1 cellular context compared by ENCODE assay signal in the genomic region with DNA sequence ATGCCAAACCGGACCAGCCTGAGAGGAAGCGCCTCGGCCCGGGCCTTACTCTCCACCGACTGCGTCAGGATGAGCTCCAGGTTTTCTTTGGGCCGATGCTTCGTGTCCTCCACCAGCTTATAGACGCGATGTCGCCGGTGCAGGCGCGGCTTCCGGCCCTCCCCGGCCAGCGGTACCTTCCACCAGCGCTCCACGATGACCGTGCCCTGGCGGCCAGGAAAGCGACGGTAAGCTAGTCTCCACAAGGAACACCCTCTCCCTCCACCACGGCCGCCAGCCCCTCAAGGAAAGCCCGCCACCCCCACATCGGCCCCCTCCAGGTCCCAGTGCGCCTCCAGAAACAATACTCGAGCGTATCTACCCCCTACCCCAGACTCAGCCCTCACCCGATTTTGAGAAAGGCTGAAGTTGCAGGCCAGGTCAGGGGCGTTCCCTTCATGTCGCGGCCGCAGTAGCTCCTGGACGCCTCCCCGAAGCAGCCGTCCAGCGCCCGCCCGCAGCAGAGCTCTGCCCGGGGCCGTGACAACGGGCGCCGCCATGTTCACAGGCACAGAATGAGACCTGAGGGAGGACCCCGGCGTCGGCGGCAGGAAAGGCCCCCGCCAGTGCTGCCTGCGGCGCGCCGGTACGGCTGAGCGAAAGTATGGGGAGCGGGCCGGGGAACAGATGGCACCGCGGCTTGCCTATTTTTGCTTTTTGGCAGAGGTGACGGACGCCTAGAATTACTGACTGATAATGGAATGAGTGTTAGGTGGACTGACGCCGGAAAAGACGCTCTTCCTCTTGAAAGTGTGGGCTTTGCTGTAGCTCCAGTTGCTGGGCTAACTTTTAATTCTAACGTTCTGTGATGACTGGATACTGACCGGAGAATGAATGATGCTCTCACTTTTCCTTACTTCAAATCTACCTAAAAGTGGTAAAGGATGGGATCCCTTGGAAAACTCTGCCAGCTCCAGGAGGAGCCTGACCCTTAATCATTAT.
A peak's percentile ranks its signal among the peaks of the same experiment; 100 is the strongest.
TF ChIP-seq lines count a peak whose summit lies in the region.

A gene (minus strand): TSS at position 556 of the 981 bp plus-strand sequence. CDS start 17 bp downstream, at position 539.

TF ChIP-seq in HepG2, 621 proteins besides CTCF, POLR2A, EP300 and RAD21 (continued from another document and continues in another):
- TF ChIP-seq, protein P1, sequence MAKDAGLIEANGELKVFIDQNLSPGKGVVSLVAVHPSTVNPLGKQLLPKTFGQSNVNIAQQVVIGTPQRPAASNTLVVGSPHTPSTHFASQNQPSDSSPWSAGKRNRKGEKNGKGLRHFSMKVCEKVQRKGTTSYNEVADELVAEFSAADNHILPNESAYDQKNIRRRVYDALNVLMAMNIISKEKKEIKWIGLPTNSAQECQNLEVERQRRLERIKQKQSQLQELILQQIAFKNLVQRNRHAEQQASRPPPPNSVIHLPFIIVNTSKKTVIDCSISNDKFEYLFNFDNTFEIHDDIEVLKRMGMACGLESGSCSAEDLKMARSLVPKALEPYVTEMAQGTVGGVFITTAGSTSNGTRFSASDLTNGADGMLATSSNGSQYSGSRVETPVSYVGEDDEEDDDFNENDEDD (CRISPR knock-in tag; IDR thresholded peaks at IDR 0.05; ENCODE audit: borderline replicate concordance) = no peak
- TF ChIP-seq RFXANK (CRISPR knock-in tag; IDR thresholded peaks at IDR 0.05) (no peak), ZNF10 (CRISPR knock-in tag; IDR thresholded peaks at IDR 0.05; ENCODE audit: borderline replicate concordance, low read depth) (no peak), NCOA2 (CRISPR knock-in tag; IDR thresholded peaks at IDR 0.05) (no peak), ZNF792 (CRISPR knock-in tag; IDR thresholded peaks at IDR 0.05) (no peak; the same call in 1 of the 2 replicates), TAF1 (CRISPR knock-in tag; IDR thresholded peaks at IDR 0.05) (peak; percentile 95), ZNF747 (CRISPR knock-in tag; IDR thresholded peaks at IDR 0.05; ENCODE audit: borderline replicate concordance) (0 out of 2 replicates have a peak, but pooled peaks have one; percentile 59), ZNF883 (CRISPR knock-in tag; IDR thresholded peaks at IDR 0.05; ENCODE audit: not compliant biosample characterization) (peak; percentile 79), DMAP1 (CRISPR knock-in tag; IDR thresholded peaks at IDR 0.05) (peak; percentile 52; the same call in 1 of the 2 replicates), ZNF75D (CRISPR knock-in tag; IDR thresholded peaks at IDR 0.05; ENCODE audit: borderline replicate concordance) (no peak), ZNF589 (CRISPR knock-in tag; conservative IDR thresholded peaks at IDR 0.05) (no peak), ZSCAN9 (CRISPR knock-in tag; IDR thresholded peaks at IDR 0.05; ENCODE audit: borderline replicate concordance) (no peak; the same call in 1 of the 2 replicates), ETV5 (CRISPR knock-in tag; IDR thresholded peaks at IDR 0.05; ENCODE audit: borderline replicate concordance) (0 out of 2 replicates have a peak, but pooled peaks have one; percentile 18), GABPB1 (CRISPR knock-in tag; IDR thresholded peaks at IDR 0.05) (peak; percentile 89), ZNF644 (CRISPR knock-in tag; IDR thresholded peaks at IDR 0.05; ENCODE audit: low read depth) (no peak), MIER3 (CRISPR knock-in tag; IDR thresholded peaks at IDR 0.05; ENCODE audit: borderline replicate concordance) (no peak), SP140L (CRISPR knock-in tag; IDR thresholded peaks at IDR 0.05; ENCODE audit: borderline replicate concordance) (no peak), ZNF660 (CRISPR knock-in tag; IDR thresholded peaks at IDR 0.05; ENCODE audit: borderline replicate concordance, low read depth) (no peak), CHD4 (IDR thresholded peaks at IDR 0.05; ENCODE audit: borderline replicate concordance, low read length) (no peak), ZNF768 (CRISPR knock-in tag; IDR thresholded peaks at IDR 0.05) (peak; percentile 49; the same call in 1 of the 2 replicates), PHF8 (CRISPR knock-in tag; IDR thresholded peaks at IDR 0.05) (peak; percentile 96), ZEB1 (IDR thresholded peaks at IDR 0.05; ENCODE audit: insufficient replicate concordance, low read depth) (no peak), KAT2B (IDR thresholded peaks at IDR 0.05; ENCODE audit: borderline replicate concordance, low read depth, low read length) (no peak), NR1H2 (CRISPR knock-in tag; IDR thresholded peaks at IDR 0.05; ENCODE audit: borderline replicate concordance, low read depth) (no peak), GTF3A (CRISPR knock-in tag; conservative IDR thresholded peaks at IDR 0.05) (no peak)
- TF ChIP-seq, protein P2, sequence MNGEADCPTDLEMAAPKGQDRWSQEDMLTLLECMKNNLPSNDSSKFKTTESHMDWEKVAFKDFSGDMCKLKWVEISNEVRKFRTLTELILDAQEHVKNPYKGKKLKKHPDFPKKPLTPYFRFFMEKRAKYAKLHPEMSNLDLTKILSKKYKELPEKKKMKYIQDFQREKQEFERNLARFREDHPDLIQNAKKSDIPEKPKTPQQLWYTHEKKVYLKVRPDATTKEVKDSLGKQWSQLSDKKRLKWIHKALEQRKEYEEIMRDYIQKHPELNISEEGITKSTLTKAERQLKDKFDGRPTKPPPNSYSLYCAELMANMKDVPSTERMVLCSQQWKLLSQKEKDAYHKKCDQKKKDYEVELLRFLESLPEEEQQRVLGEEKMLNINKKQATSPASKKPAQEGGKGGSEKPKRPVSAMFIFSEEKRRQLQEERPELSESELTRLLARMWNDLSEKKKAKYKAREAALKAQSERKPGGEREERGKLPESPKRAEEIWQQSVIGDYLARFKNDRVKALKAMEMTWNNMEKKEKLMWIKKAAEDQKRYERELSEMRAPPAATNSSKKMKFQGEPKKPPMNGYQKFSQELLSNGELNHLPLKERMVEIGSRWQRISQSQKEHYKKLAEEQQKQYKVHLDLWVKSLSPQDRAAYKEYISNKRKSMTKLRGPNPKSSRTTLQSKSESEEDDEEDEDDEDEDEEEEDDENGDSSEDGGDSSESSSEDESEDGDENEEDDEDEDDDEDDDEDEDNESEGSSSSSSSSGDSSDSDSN (CRISPR knock-in tag; IDR thresholded peaks at IDR 0.05) = peak; percentile 87
- TF ChIP-seq, protein P3, sequence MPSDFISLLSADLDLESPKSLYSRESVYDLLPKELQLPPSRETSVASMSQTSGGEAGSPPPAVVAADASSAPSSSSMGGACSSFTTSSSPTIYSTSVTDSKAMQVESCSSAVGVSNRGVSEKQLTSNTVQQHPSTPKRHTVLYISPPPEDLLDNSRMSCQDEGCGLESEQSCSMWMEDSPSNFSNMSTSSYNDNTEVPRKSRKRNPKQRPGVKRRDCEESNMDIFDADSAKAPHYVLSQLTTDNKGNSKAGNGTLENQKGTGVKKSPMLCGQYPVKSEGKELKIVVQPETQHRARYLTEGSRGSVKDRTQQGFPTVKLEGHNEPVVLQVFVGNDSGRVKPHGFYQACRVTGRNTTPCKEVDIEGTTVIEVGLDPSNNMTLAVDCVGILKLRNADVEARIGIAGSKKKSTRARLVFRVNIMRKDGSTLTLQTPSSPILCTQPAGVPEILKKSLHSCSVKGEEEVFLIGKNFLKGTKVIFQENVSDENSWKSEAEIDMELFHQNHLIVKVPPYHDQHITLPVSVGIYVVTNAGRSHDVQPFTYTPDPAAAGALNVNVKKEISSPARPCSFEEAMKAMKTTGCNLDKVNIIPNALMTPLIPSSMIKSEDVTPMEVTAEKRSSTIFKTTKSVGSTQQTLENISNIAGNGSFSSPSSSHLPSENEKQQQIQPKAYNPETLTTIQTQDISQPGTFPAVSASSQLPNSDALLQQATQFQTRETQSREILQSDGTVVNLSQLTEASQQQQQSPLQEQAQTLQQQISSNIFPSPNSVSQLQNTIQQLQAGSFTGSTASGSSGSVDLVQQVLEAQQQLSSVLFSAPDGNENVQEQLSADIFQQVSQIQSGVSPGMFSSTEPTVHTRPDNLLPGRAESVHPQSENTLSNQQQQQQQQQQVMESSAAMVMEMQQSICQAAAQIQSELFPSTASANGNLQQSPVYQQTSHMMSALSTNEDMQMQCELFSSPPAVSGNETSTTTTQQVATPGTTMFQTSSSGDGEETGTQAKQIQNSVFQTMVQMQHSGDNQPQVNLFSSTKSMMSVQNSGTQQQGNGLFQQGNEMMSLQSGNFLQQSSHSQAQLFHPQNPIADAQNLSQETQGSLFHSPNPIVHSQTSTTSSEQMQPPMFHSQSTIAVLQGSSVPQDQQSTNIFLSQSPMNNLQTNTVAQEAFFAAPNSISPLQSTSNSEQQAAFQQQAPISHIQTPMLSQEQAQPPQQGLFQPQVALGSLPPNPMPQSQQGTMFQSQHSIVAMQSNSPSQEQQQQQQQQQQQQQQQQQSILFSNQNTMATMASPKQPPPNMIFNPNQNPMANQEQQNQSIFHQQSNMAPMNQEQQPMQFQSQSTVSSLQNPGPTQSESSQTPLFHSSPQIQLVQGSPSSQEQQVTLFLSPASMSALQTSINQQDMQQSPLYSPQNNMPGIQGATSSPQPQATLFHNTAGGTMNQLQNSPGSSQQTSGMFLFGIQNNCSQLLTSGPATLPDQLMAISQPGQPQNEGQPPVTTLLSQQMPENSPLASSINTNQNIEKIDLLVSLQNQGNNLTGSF (CRISPR knock-in tag; IDR thresholded peaks at IDR 0.05) = no peak
- TF ChIP-seq, protein P4, sequence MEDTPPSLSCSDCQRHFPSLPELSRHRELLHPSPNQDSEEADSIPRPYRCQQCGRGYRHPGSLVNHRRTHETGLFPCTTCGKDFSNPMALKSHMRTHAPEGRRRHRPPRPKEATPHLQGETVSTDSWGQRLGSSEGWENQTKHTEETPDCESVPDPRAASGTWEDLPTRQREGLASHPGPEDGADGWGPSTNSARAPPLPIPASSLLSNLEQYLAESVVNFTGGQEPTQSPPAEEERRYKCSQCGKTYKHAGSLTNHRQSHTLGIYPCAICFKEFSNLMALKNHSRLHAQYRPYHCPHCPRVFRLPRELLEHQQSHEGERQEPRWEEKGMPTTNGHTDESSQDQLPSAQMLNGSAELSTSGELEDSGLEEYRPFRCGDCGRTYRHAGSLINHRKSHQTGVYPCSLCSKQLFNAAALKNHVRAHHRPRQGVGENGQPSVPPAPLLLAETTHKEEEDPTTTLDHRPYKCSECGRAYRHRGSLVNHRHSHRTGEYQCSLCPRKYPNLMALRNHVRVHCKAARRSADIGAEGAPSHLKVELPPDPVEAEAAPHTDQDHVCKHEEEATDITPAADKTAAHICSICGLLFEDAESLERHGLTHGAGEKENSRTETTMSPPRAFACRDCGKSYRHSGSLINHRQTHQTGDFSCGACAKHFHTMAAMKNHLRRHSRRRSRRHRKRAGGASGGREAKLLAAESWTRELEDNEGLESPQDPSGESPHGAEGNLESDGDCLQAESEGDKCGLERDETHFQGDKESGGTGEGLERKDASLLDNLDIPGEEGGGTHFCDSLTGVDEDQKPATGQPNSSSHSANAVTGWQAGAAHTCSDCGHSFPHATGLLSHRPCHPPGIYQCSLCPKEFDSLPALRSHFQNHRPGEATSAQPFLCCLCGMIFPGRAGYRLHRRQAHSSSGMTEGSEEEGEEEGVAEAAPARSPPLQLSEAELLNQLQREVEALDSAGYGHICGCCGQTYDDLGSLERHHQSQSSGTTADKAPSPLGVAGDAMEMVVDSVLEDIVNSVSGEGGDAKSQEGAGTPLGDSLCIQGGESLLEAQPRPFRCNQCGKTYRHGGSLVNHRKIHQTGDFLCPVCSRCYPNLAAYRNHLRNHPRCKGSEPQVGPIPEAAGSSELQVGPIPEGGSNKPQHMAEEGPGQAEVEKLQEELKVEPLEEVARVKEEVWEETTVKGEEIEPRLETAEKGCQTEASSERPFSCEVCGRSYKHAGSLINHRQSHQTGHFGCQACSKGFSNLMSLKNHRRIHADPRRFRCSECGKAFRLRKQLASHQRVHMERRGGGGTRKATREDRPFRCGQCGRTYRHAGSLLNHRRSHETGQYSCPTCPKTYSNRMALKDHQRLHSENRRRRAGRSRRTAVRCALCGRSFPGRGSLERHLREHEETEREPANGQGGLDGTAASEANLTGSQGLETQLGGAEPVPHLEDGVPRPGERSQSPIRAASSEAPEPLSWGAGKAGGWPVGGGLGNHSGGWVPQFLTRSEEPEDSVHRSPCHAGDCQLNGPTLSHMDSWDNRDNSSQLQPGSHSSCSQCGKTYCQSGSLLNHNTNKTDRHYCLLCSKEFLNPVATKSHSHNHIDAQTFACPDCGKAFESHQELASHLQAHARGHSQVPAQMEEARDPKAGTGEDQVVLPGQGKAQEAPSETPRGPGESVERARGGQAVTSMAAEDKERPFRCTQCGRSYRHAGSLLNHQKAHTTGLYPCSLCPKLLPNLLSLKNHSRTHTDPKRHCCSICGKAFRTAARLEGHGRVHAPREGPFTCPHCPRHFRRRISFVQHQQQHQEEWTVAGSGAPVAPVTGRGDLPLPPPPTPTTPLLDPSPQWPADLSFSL (CRISPR knock-in tag; IDR thresholded peaks at IDR 0.05) = no peak
- TF ChIP-seq, protein P5, sequence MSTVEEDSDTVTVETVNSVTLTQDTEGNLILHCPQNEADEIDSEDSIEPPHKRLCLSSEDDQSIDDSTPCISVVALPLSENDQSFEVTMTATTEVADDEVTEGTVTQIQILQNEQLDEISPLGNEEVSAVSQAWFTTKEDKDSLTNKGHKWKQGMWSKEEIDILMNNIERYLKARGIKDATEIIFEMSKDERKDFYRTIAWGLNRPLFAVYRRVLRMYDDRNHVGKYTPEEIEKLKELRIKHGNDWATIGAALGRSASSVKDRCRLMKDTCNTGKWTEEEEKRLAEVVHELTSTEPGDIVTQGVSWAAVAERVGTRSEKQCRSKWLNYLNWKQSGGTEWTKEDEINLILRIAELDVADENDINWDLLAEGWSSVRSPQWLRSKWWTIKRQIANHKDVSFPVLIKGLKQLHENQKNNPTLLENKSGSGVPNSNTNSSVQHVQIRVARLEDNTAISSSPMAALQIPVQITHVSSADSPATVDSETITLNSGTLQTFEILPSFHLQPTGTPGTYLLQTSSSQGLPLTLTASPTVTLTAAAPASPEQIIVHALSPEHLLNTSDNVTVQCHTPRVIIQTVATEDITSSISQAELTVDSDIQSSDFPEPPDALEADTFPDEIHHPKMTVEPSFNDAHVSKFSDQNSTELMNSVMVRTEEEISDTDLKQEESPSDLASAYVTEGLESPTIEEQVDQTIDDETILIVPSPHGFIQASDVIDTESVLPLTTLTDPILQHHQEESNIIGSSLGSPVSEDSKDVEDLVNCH (CRISPR knock-in tag; IDR thresholded peaks at IDR 0.05) = no peak
- TF ChIP-seq, protein P6, sequence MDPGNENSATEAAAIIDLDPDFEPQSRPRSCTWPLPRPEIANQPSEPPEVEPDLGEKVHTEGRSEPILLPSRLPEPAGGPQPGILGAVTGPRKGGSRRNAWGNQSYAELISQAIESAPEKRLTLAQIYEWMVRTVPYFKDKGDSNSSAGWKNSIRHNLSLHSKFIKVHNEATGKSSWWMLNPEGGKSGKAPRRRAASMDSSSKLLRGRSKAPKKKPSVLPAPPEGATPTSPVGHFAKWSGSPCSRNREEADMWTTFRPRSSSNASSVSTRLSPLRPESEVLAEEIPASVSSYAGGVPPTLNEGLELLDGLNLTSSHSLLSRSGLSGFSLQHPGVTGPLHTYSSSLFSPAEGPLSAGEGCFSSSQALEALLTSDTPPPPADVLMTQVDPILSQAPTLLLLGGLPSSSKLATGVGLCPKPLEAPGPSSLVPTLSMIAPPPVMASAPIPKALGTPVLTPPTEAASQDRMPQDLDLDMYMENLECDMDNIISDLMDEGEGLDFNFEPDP (CRISPR knock-in tag; conservative IDR thresholded peaks at IDR 0.05) = 0 out of 2 replicates have a peak, but pooled peaks have one; percentile 24
- TF ChIP-seq, protein P7, sequence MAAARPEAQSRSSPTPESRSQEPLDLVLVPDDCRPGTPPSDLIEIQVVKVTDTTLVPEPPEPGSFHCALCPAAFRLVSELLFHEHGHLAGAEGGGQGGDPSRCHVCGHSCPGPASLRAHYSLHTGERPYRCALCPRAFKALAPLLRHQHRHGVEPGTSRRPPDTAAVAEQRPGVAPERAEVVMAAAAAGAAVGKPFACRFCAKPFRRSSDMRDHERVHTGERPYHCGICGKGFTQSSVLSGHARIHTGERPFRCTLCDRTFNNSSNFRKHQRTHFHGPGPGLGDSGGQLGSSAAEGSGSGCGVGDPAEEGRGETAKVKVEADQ (CRISPR knock-in tag; IDR thresholded peaks at IDR 0.05; ENCODE audit: borderline replicate concordance) = peak; percentile 87; the same call in 1 of the 2 replicates
